In genomic region chr21:29359718-29360117, GRCh38 we compare ENCODE assay signal across 28 cellular contexts.
"Had no signal": no experiment of that assay in that cellular context is flagged by ENCODE, and none has a peak within 500 bp of the region (broad histone marks: within the 10 kb centered on the region; RNA-seq: fewer than 3 reads in every experiment).

No MANE protein-coding gene starts in this region.

- H3K36me3 ChIP-seq: cardiac muscle cell, ovary, transverse colon had no signal

- H3K79me2 ChIP-seq: hepatocyte had no signal

- H2AFZ ChIP-seq: hepatocyte had no signal

- H3K4me1 ChIP-seq: stomach, transverse colon had no signal

- ATAC-seq: left ventricle myocardium superior; natural killer cell treated with Interleukin-12 subunit alpha and Interleukin-12 subunit beta and Interleukin-15 and Interleukin-18, amount 100 ng/mL, for 72 hours; right cardiac atrium; stimulated activated memory B cell treated with anti-CD40 and anti-IgM and Interleukin-4, amounts not matched to agents 10 μg/mL and 1 μg/mL and 100 μg/mL, for 72 hours; T-cell; WTC11 had no signal

- H3K4me3 ChIP-seq: cardiac muscle cell, hepatocyte, ovary, stomach, suprapubic skin, transverse colon had no signal

- H3K27me3 ChIP-seq: cardiac muscle cell, hepatocyte, neutrophil, ovary, stomach, suprapubic skin, transverse colon had no signal

- H3K4me2 ChIP-seq: hepatocyte had no signal

- H3K9me3 ChIP-seq: neutrophil, ovary, suprapubic skin had no signal

- DNase-seq: activated CD4-positive, alpha-beta T cell treated with anti-CD3 and anti-CD28 coated beads for 4 hours; activated CD4-positive, alpha-beta T cell treated with anti-CD3 and anti-CD28 coated beads, Interleukin-2, amount 50 U/mL, for 48 hours; activated effector memory CD4-positive, alpha-beta T cell treated with Interleukin-2 at 50 U/mL for 16 hours; activated naive CD4-positive, alpha-beta T cell treated with anti-CD3 and anti-CD28 coated beads for 36 hours; activated naive CD8-positive, alpha-beta T cell treated with anti-CD3 and anti-CD28 coated beads, Interleukin-2, amount 10 ng/mL, durations not matched to agents 7 days and 5 days; activated T-cell treated with anti-CD3 and anti-CD28 coated beads, Interleukin-2, amount 50 U/mL, for 48 hours; amniotic stem cell; cortex of kidney; endodermal cell; foreskin melanocyte; immature natural killer cell; kidney glomerular epithelial cell; left ventricle myocardium superior; midbrain; ovary; right cardiac atrium; stimulated activated CD4-positive, alpha-beta T cell treated with anti-CD3 and anti-CD28 coated beads, Interleukin-2, amount 100 ng/mL, for 24 hours; stomach; T-cell; T-helper 9 cell; transverse colon had no signal

- H3K27ac ChIP-seq: cardiac muscle cell, hepatocyte, neutrophil, ovary, stomach, suprapubic skin, transverse colon had no signal
